In genomic region chr9:91681461-91682305, GRCh38 we compare ENCODE assay signal across 9 cellular contexts.
A peak's percentile ranks its signal among the peaks of the same experiment; 100 is the strongest.
DNase-seq lines count a peak whose midpoint lies in the region; ATAC-seq, FAIRE-seq and TF ChIP-seq lines count a peak whose summit lies in the region.
"Had no signal": no experiment of that assay in that cellular context is flagged by ENCODE, and none has a peak within 500 bp of the region (broad histone marks: within the 10 kb centered on the region; RNA-seq: fewer than 3 reads in every experiment).

No MANE protein-coding gene starts in this region.

- no peak for FAIRE-seq in RCC 7860 (lab: Jason Lieb, UNC)
- FAIRE-seq: islet of Langerhans had no signal

- peak; percentile 64 for DNase-seq in GM06990 (ENCODE audit: extremely low read depth, insufficient read length)
- DNase-seq in SKM-1 treated with dmso at 0.1 percent for 144 hours (lab: John Stamatoyannopoulos, UW; ENCODE audit: unreplicated experiment): peak; percentile 31
- DNase-seq in activated naive CD8-positive, alpha-beta T cell treated with anti-CD3 and anti-CD28 coated beads, Interleukin-2, amount 50 U/mL, for 16 hours (ENCODE audit: low read depth, low spot score): peak; percentile 30
- DNase-seq in left cardiac atrium: peak; percentile 84
- peak; percentile 95 for DNase-seq in retina
- no peak for DNase-seq in RCC 7860 (ENCODE audit: low spot score)
- DNase-seq in NCI-H526 treated with DMSO at 0.1 percent for 48 hours (lab: John Stamatoyannopoulos, UW): no peak

- H3K4me1 ChIP-seq in HUES48 (ENCODE audit: control insufficient read depth, insufficient read depth, low read length): peaks cover 8% of the 10 kb centered on the region

- H3K9ac ChIP-seq in HUES48 (ENCODE audit: low read depth, low read length): no peak overlapping the region

- ATAC-seq in left cardiac atrium: peak; percentile 96 to 97

- TF ChIP-seq CTCF in GM06990 (IDR thresholded peaks at IDR 0.05; ENCODE audit: insufficient read depth, low read length, poor library complexity, severe bottlenecking): peak; percentile 95

- H3K27me3 ChIP-seq in GM06990 (replicated peaks; ENCODE audit: control insufficient read depth, insufficient read depth, low read length) (no peaks in the 10 kb centered on the region; the same call in 1 of the 2 replicates), HUES48 (ENCODE audit: control insufficient read depth, insufficient read depth, low read length) (no peaks in the 10 kb centered on the region)

- H3K4me3 ChIP-seq in GM06990 (replicated peaks; ENCODE audit: low read depth, low read length) (no peak overlapping the region), HUES48 (ENCODE audit: low read depth, low read length) (peak overlapping the region; percentile 22; the same call in 1 of the 2 replicates)

- no peak overlapping the region for H3K27ac ChIP-seq in HUES48 (ENCODE audit: low read depth, low read length)

- H3K36me3 ChIP-seq in GM06990 (ENCODE audit: control insufficient read depth, insufficient read depth, low read length): no peaks in the 10 kb centered on the region
- H3K36me3 ChIP-seq in HUES48 (ENCODE audit: control insufficient read depth, insufficient read depth, low read length): no peaks in the 10 kb centered on the region

- H3K9me3 ChIP-seq in HUES48 (ENCODE audit: control insufficient read depth, insufficient read depth, low read length): no peaks in the 10 kb centered on the region

- intact Hi-C loops in left cardiac atrium (cut with DNase I): loop anchor here in 1 of 2 donors (5.0 to 10.0 kb wide), 2 partner anchors 647 to 764 kb away; no protein-coding TSS in a partner anchor

Comparison
In these comparisons a context has a peak if more than half of its experiments do, and no peak if none do; other contexts are left out.
1. DNase-seq: peak in GM06990 (single experiment), SKM-1 treated with dmso at 0.1 percent for 144 hours (single experiment), activated naive CD8-positive, alpha-beta T cell treated with anti-CD3 and anti-CD28 coated beads, Interleukin-2, amount 50 U/mL, for 16 hours (single experiment), left cardiac atrium (single experiment) and retina (single experiment); none in RCC 7860 (single experiment) and NCI-H526 treated with DMSO at 0.1 percent for 48 hours (single experiment).